ENCODE assay signal across 10 cellular contexts in the genomic region with DNA sequence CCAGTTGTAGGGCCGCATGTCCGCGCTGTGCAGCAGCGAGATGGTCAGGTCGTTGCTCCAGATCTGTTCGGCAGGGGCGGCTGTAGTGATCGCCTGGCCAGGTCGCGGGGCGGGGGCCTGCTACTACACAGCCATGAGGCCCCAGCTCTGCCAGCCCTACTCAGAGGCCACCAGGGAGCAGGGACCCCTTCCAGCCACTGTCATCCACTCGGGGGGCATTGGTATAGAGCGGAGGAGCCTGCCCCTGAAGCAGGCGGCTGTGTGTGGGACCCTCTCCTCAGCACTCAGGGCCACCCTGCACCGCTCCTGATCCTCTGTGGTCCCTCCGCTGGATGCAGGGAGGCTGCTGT. TPM values are rescaled to one million over a fixed set of nuclear protein-coding genes. Genes with fewer than 3 reads are reported as not detected.
DNase-seq lines count a peak whose midpoint lies in the region; ATAC-seq and TF ChIP-seq lines count a peak whose summit lies in the region.
"Had no signal": no experiment of that assay in that cellular context is flagged by ENCODE, and none has a peak within 500 bp of the region (broad histone marks: within the 10 kb centered on the region; RNA-seq: fewer than 3 reads in every experiment).

No MANE protein-coding gene starts in this region.

- intact Hi-C loops in posterior vena cava (cut with DNase I), result loop anchor here in 1 of 2 donors (5.0 kb wide), 3 partner anchors 56 to 151 kb away; partner anchors contain the start of genes AJM1, TMEM141 and TRAF2

- no peak overlapping the region for H3K9ac ChIP-seq in neural cell (ENCODE audit: low read length)

- no peak for TF ChIP-seq EP300 in neural cell (conservative IDR thresholded peaks at IDR 0.05; ENCODE audit: poor library complexity, severe bottlenecking)

- no peaks in the 10 kb centered on the region for H3F3A ChIP-seq in neural cell (ENCODE audit: insufficient read depth, low read length, poor library complexity, severe bottlenecking)

- no peak overlapping the region for H2AFZ ChIP-seq in neural cell (ENCODE audit: low read depth, low read length)

- no peaks in the 10 kb centered on the region for H3K4me1 ChIP-seq in BE2C
- H3K4me1 ChIP-seq: foreskin keratinocyte had no signal

- H3K4me3 ChIP-seq in BE2C (ENCODE audit: low read depth, low read length), result no peak overlapping the region
- peak overlapping the region; percentile 81 for H3K4me3 ChIP-seq in LNCaP clone FGC (ENCODE audit: low read depth, low read length)
- peak overlapping the region; percentile 90 for H3K4me3 ChIP-seq in coronary artery
- H3K4me3 ChIP-seq in neural cell (ENCODE audit: low read length), result peak overlapping the region; percentile 97

- H3K27me3 ChIP-seq in BE2C (no peaks in the 10 kb centered on the region), neural cell (ENCODE audit: insufficient read depth, low read depth, low read length) (no peaks in the 10 kb centered on the region)
- H3K27me3 ChIP-seq: foreskin keratinocyte had no signal

- peaks cover 8% of the 10 kb centered on the region for H3K79me2 ChIP-seq in neural cell (replicated peaks; ENCODE audit: insufficient read depth, low read length)

- no peaks in the 10 kb centered on the region for H3K9me2 ChIP-seq in neural cell (ENCODE audit: insufficient read depth, low read length)

- DNase-seq in BE2C (peak; percentile 9), LNCaP clone FGC (ENCODE audit: low read depth) (no peak), coronary artery (ENCODE audit: low spot score) (no peak), NCI-H2196 treated with DMSO at 0.1 percent for 48 hours (lab: John Stamatoyannopoulos, UW; ENCODE audit: unreplicated experiment) (no peak), posterior vena cava (ENCODE audit: low spot score) (no peak)
- no peak for DNase-seq in effector CD8-positive, alpha-beta T cell (lab: John Stamatoyannopoulos, UW)
- DNase-seq: activated CD4-positive, alpha-beta T cell treated with anti-CD3 and anti-CD28 coated beads for 48 hours; foreskin keratinocyte had no signal

- H3K9me3 ChIP-seq in BE2C (no peaks in the 10 kb centered on the region), neural cell (ENCODE audit: low read length) (no peaks in the 10 kb centered on the region)

- no peak overlapping the region for H3K27ac ChIP-seq in coronary artery
- no peak overlapping the region for H3K27ac ChIP-seq in neural cell (ENCODE audit: low read length)

- no peak for ATAC-seq in HG03045 (IDR thresholded peaks at IDR 0.05; ENCODE audit: unreplicated experiment)
- ATAC-seq: foreskin keratinocyte had no signal

- TF ChIP-seq CTCF in BE2C (IDR thresholded peaks at IDR 0.05; ENCODE audit: low read depth, low read length), result no peak
- TF ChIP-seq CTCF in LNCaP clone FGC (IDR thresholded peaks at IDR 0.05; ENCODE audit: control insufficient read depth, extremely low read depth, insufficient read depth), result no peak
- TF ChIP-seq CTCF in coronary artery (IDR thresholded peaks at IDR 0.05), result no peak
- no peak for TF ChIP-seq CTCF in neural cell (IDR thresholded peaks at IDR 0.05; ENCODE audit: poor library complexity, severe bottlenecking)

- H4K20me1 ChIP-seq in neural cell (ENCODE audit: insufficient read depth), result no peaks in the 10 kb centered on the region

- H3K36me3 ChIP-seq in BE2C, result peaks cover 38% of the 10 kb centered on the region
- H3K36me3 ChIP-seq in neural cell (ENCODE audit: insufficient read depth, low read length), result peaks cover 6% of the 10 kb centered on the region

- TF ChIP-seq RAD21 in neural cell (conservative IDR thresholded peaks at IDR 0.05), result no peak

- no peak overlapping the region for H3K4me2 ChIP-seq in neural cell (ENCODE audit: low read length)

TF ChIP-seq in neural cell, 6 proteins besides CTCF, POLR2A, EP300 and RAD21:
- TF ChIP-seq SMC3 (conservative IDR thresholded peaks at IDR 0.05; ENCODE audit: poor library complexity), result no peak
- no peak for TF ChIP-seq REST (IDR thresholded peaks at IDR 0.05; ENCODE audit: borderline replicate concordance)
- TF ChIP-seq MXI1 (conservative IDR thresholded peaks at IDR 0.05; ENCODE audit: poor library complexity, severe bottlenecking), result no peak
- TF ChIP-seq EZH2 (IDR thresholded peaks at IDR 0.05; ENCODE audit: borderline replicate concordance, insufficient read depth, low read length, poor library complexity, severe bottlenecking), result no peak
- no peak for TF ChIP-seq POLR2AphosphoS5 (IDR thresholded peaks at IDR 0.05)
- no peak for TF ChIP-seq TAF1 (IDR thresholded peaks at IDR 0.05; ENCODE audit: low read depth)

RNA-seq across cellular contexts. Expression of gene FBXW5, which starts 1.7 kb away (rescaled TPM):
- polyA plus RNA-seq in BE2C (2012; ENCODE audit: insufficient read depth, insufficient read length, low read depth), result 258 TPM
- polyA plus RNA-seq in neural cell, result 138 and 148 TPM in 2 replicates
- 82.7 and 98.1 TPM in 2 replicates for polyA minus RNA-seq in neural cell
- 100 to 1,000 TPM in 1 of 2 donors, 10 to 100 TPM in 1; 95.0 to 100 TPM for total RNA-seq in posterior vena cava

RNA-seq across cellular contexts. Expression of gene C8G, which starts 2.2 kb away (rescaled TPM):
- polyA plus RNA-seq in BE2C (2012; ENCODE audit: insufficient read depth, insufficient read length, low read depth), result 11.2 TPM
- polyA plus RNA-seq in neural cell, result not detected in 2 replicates
- polyA minus RNA-seq in neural cell, result not detected in 2 replicates
- total RNA-seq in posterior vena cava, result 1 to 10 TPM; 1.4 TPM

RNA-seq across cellular contexts. Expression of gene LCN12, which starts 9.2 kb away (rescaled TPM):
- 3.2 TPM for polyA plus RNA-seq in BE2C (2012; ENCODE audit: insufficient read depth, insufficient read length, low read depth)
- 2.9 TPM in 1 of 2 replicates, not detected in the other for polyA plus RNA-seq in neural cell
- not detected in 2 replicates for polyA minus RNA-seq in neural cell
- total RNA-seq in posterior vena cava, result under 1 TPM; 0.62 to 0.88 TPM
- total RNA-seq: foreskin keratinocyte had no signal

RNA-seq across cellular contexts. Expression of gene PTGDS, which starts 34.4 kb away (rescaled TPM):
- polyA plus RNA-seq in BE2C (2012; ENCODE audit: insufficient read depth, insufficient read length, low read depth), result 1.5 TPM
- 2.0 TPM in 1 of 2 replicates, not detected in the other for polyA plus RNA-seq in neural cell
- not detected in 2 replicates for polyA minus RNA-seq in neural cell
- total RNA-seq in posterior vena cava, result 100 to 1,000 TPM; 475 to 547 TPM
- total RNA-seq: foreskin keratinocyte had no signal
- polyA plus RNA-seq: foreskin keratinocyte had no signal

RNA-seq across cellular contexts. Expression of gene LCNL1, which starts 39.9 kb away (rescaled TPM):
- polyA plus RNA-seq in BE2C (2012; ENCODE audit: insufficient read depth, insufficient read length, low read depth), result not detected
- polyA plus RNA-seq in neural cell, result 0.76 TPM in 1 of 2 replicates, not detected in the other
- not detected in 2 replicates for polyA minus RNA-seq in neural cell
- 1 to 10 TPM; 2.0 to 2.4 TPM for total RNA-seq in posterior vena cava
- total RNA-seq: foreskin keratinocyte had no signal
- polyA plus RNA-seq: foreskin keratinocyte had no signal
